7 cellular contexts compared by ENCODE assay signal in genomic region chr10:29464671-29465171, GRCh38.
DNase-seq lines count a peak whose midpoint lies in the region; ATAC-seq, FAIRE-seq and TF ChIP-seq lines count a peak whose summit lies in the region.
"Not testable (repeated sequence)": the region's sequence is repeated elsewhere in the genome, so short reads cannot be mapped to it uniquely, and the experiment has no call there.

No MANE protein-coding gene starts in this region.

- H3K18ac ChIP-seq in IMR-90 (ENCODE audit: low read depth, low read length): not testable (repeated sequence)

- BruUV-seq in IMR-90 (replicated peaks; lab: Mats Ljungman, UMichigan): not testable (repeated sequence)

- H3K27ac Mint-ChIP-seq in WTC11: not testable (repeated sequence)
- H3K27ac Mint-ChIP-seq in effector memory CD8-positive, alpha-beta T cell: peak overlapping the region; percentile 66 to 80
- H3K27ac Mint-ChIP-seq in stimulated activated naive CD8-positive, alpha-beta T cell treated with anti-CD3 and anti-CD28 coated beads, Interleukin-15, amount 100 ng/mL, for 72 hours: peak overlapping the region; percentile 29 to 72

- not testable (repeated sequence) for H3K4me1 ChIP-seq in IMR-90 (ENCODE audit: control insufficient read depth, insufficient read depth, low read length); pancreas
- H3K4me1 ChIP-seq in right atrium auricular region: peaks cover 0 to 18% of the 10 kb centered on the region in 2 donors

- peaks cover 13% of the 10 kb centered on the region; the same call in 1 of the 2 replicates for H4K20me1 ChIP-seq in IMR-90 (ENCODE audit: insufficient read depth, low read length)

- peaks cover 62% of the 10 kb centered on the region for H3K36me3 Mint-ChIP-seq in WTC11
- H3K36me3 Mint-ChIP-seq in effector memory CD8-positive, alpha-beta T cell (ENCODE audit: insufficient read depth): peaks cover 26% of the 10 kb centered on the region

- not testable (repeated sequence) for H2BK5ac ChIP-seq in IMR-90 (ENCODE audit: low read depth, low read length, poor library complexity, severe bottlenecking)

- CTCF ChIA-PET in IMR-90 (lab: Yijun Ruan, JAX) (interaction anchor here (0.6 kb wide), 2 partner anchors 154 to 460 kb away, joined by 3 to 4 read pairs; no protein-coding TSS in a partner anchor), WTC11 (lab: Charles Lee) (interaction anchor here (0.6 to 2.4 kb wide), 7 partner anchors 13 to 317 kb away, joined by 3 to 11 read pairs (median 3); no protein-coding TSS in a partner anchor)

- TF ChIP-seq CTCF in IMR-90 (conservative IDR thresholded peaks at IDR 0.05; ENCODE audit: low read depth, low read length); WTC11 (IDR thresholded peaks at IDR 0.05); right atrium auricular region (IDR thresholded peaks at IDR 0.05); pancreas (IDR thresholded peaks at IDR 0.05): not testable (repeated sequence)

- H4K8ac ChIP-seq in IMR-90 (ENCODE audit: low read depth in 2 of 2, low read length in 2 of 2): not testable (repeated sequence)

- H2AFZ ChIP-seq in IMR-90 (replicated peaks; ENCODE audit: low read length, poor library complexity): not testable (repeated sequence)

- not testable (repeated sequence) for H3K27ac ChIP-seq in IMR-90 (ENCODE audit: insufficient read depth, low read length); pancreas
- H3K27ac ChIP-seq in right atrium auricular region: peak overlapping the region; percentile 51 to 63

- H2BK20ac ChIP-seq in IMR-90 (ENCODE audit: low read depth, low read length): not testable (repeated sequence)

- not testable (repeated sequence) for H2BK15ac ChIP-seq in IMR-90 (ENCODE audit: low read depth, low read length)

- not testable (repeated sequence) for H3K4me1 Mint-ChIP-seq in WTC11; effector memory CD8-positive, alpha-beta T cell (ENCODE audit: low read depth in 2 of 2); stimulated activated naive CD8-positive, alpha-beta T cell treated with anti-CD3 and anti-CD28 coated beads, Interleukin-15, amount 100 ng/mL, for 72 hours

- not testable (repeated sequence) for H3K9ac ChIP-seq in IMR-90 (ENCODE audit: low read depth, low read length)

- not testable (repeated sequence) for DNase-seq in IMR-90; WTC11 (ENCODE audit: low spot score); effector memory CD8-positive, alpha-beta T cell; right atrium auricular region (ENCODE audit: low spot score); stimulated activated naive CD8-positive, alpha-beta T cell treated with anti-CD3 and anti-CD28 coated beads, Interleukin-15, amount 100 ng/mL, for 72 hours
- DNase-seq in Right ventricle myocardium superior (peak; percentile 68), pancreas (peak in 3 of 6 donors; percentile 18 to 33 (median 31))

- H2AK9ac ChIP-seq in IMR-90 (replicated peaks; ENCODE audit: low read depth, low read length, poor library complexity): not testable (repeated sequence)

- H3K9me3 Mint-ChIP-seq in WTC11: peaks cover 16% of the 10 kb centered on the region
- H3K9me3 Mint-ChIP-seq in effector memory CD8-positive, alpha-beta T cell: not testable (repeated sequence)
- H3K9me3 Mint-ChIP-seq in stimulated activated naive CD8-positive, alpha-beta T cell treated with anti-CD3 and anti-CD28 coated beads, Interleukin-15, amount 100 ng/mL, for 72 hours: peaks cover 5 to 16% of the 10 kb centered on the region in 2 donors

- peaks cover 5 to 48% of the 10 kb centered on the region in 2 experiments for H3K79me1 ChIP-seq in IMR-90 (ENCODE audit: low read depth in 1 of 2, low read length in 2 of 2)

- in situ Hi-C loops in IMR-90 (cut with MboI; ENCODE audit: low sequenced_read_pairs): not testable (repeated sequence)

- not testable (repeated sequence) for H3K27me3 Mint-ChIP-seq in WTC11 (ENCODE audit: low read depth); effector memory CD8-positive, alpha-beta T cell; stimulated activated naive CD8-positive, alpha-beta T cell treated with anti-CD3 and anti-CD28 coated beads, Interleukin-15, amount 100 ng/mL, for 72 hours

- H4K5ac ChIP-seq in IMR-90 (ENCODE audit: low read depth, low read length): not testable (repeated sequence)

- intact Hi-C loops in IMR-90 (cut with micrococcal nuclease); Right ventricle myocardium superior (cut with DNase I); pancreas (cut with DNase I): not testable (repeated sequence)

- H2AK5ac ChIP-seq in IMR-90 (ENCODE audit: low read depth, low read length): not testable (repeated sequence)

- H3K23ac ChIP-seq in IMR-90 (ENCODE audit: low read depth, low read length): not testable (repeated sequence)

- H2BK120ac ChIP-seq in IMR-90 (ENCODE audit: low read depth, low read length): not testable (repeated sequence)

- dilution Hi-C loops in IMR-90 (cut with HindIII; ENCODE audit: low sequenced_read_pairs, unreplicated experiment): not testable (repeated sequence)

- H3K27me3 ChIP-seq in IMR-90 (ENCODE audit: control insufficient read depth, insufficient read depth, low read length); right atrium auricular region; pancreas: not testable (repeated sequence)

- ATAC-seq in IMR-90 (ENCODE audit: low read depth): peak; percentile 70
- ATAC-seq in WTC11; effector memory CD8-positive, alpha-beta T cell (replicated peaks); stimulated activated naive CD8-positive, alpha-beta T cell treated with anti-CD3 and anti-CD28 coated beads, Interleukin-15, amount 100 ng/mL, for 72 hours: not testable (repeated sequence)
- ATAC-seq in Right ventricle myocardium superior (ENCODE audit: poor library complexity): peak; percentile 76
- peak; percentile 29 to 81 (median 68) for ATAC-seq in pancreas

- H3K4me3 ChIP-seq in IMR-90 (ENCODE audit: insufficient read depth, low read depth, low read length); right atrium auricular region; pancreas: not testable (repeated sequence)

- not testable (repeated sequence) for H4K91ac ChIP-seq in IMR-90 (ENCODE audit: insufficient read depth, low read depth, low read length)

- not testable (repeated sequence) for H3K9me3 ChIP-seq in IMR-90 (ENCODE audit: control insufficient read depth, insufficient read depth, low read length); right atrium auricular region; pancreas

- no CpG with 5 or more reads among the region's 4 CpGs for WGBS in IMR-90 (ENCODE audit: extremely low coverage in 2 of 2, insufficient read length in 1 of 2), 2 experiments
- WGBS in pancreas, 2 donors: 50 to 56% methylated on average over 4 of the region's 4 CpGs

- peaks cover 58% of the 10 kb centered on the region for H3K36me3 ChIP-seq in IMR-90 (ENCODE audit: control insufficient read depth, insufficient read depth, low read length)
- peaks cover 94% of the 10 kb centered on the region for H3K36me3 ChIP-seq in right atrium auricular region
- H3K36me3 ChIP-seq in pancreas: peaks cover 0 to 43% (median 12%) of the 10 kb centered on the region in 3 donors

- H3K4me3 Mint-ChIP-seq in WTC11; effector memory CD8-positive, alpha-beta T cell; stimulated activated naive CD8-positive, alpha-beta T cell treated with anti-CD3 and anti-CD28 coated beads, Interleukin-15, amount 100 ng/mL, for 72 hours: not testable (repeated sequence)

- not testable (repeated sequence) for FAIRE-seq in pancreas (lab: Jason Lieb, UNC)

- POLR2A ChIA-PET in IMR-90 (lab: Charles Lee; ENCODE audit: unreplicated experiment); WTC11 (lab: Charles Lee): not testable (repeated sequence)

- not testable (repeated sequence) for TF ChIP-seq RAD21 in IMR-90 (IDR thresholded peaks at IDR 0.05; ENCODE audit: low read length)

- not testable (repeated sequence) for H3K4ac ChIP-seq in IMR-90 (ENCODE audit: low read depth, low read length)

- H3K14ac ChIP-seq in IMR-90 (replicated peaks; ENCODE audit: low read depth, low read length): not testable (repeated sequence)

- not testable (repeated sequence) for TF ChIP-seq POLR2A in IMR-90 (IDR thresholded peaks at IDR 0.05; ENCODE audit: low read depth, low read length)

- H3K9me1 ChIP-seq in IMR-90 (ENCODE audit: insufficient read depth, low read length): not testable (repeated sequence)

- not testable (repeated sequence) for H3K4me2 ChIP-seq in IMR-90 (ENCODE audit: low read depth, low read length)

- not testable (repeated sequence) for H3K56ac ChIP-seq in IMR-90 (ENCODE audit: extremely low read depth, insufficient read depth, low read length)

TF ChIP-seq in IMR-90, 13 proteins besides CTCF, POLR2A, EP300 and RAD21:
- TF ChIP-seq, protein P1, sequence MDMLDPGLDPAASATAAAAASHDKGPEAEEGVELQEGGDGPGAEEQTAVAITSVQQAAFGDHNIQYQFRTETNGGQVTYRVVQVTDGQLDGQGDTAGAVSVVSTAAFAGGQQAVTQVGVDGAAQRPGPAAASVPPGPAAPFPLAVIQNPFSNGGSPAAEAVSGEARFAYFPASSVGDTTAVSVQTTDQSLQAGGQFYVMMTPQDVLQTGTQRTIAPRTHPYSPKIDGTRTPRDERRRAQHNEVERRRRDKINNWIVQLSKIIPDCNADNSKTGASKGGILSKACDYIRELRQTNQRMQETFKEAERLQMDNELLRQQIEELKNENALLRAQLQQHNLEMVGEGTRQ (IDR thresholded peaks at IDR 0.05; ENCODE audit: low read depth, low read length): peak; percentile 51; the same call in 1 of the 2 replicates

TF ChIP-seq in WTC11, 78 proteins besides CTCF, POLR2A, EP300 and RAD21:
- TF ChIP-seq, protein P1 (CRISPR knock-in tag; IDR thresholded peaks at IDR 0.05): peak; percentile 37; the same call in 1 of the 2 replicates
TF ChIP-seq in WTC11: peak in this region for 1; not testable (repeated sequence) for 77.
